In genomic region chr1:25034736-25035522, GRCh38 we compare ENCODE assay signal across 19 cellular contexts.
A peak's percentile ranks its signal among the peaks of the same experiment; 100 is the strongest.
DNase-seq lines count a peak whose midpoint lies in the region; ATAC-seq, FAIRE-seq and TF ChIP-seq lines count a peak whose summit lies in the region.
"Had no signal": no experiment of that assay in that cellular context is flagged by ENCODE, and none has a peak within 500 bp of the region (broad histone marks: within the 10 kb centered on the region; RNA-seq: fewer than 3 reads in every experiment).

No MANE protein-coding gene starts in this region.

- H3K4me1 Mint-ChIP-seq in natural killer cell (peaks cover 19 to 53% of the 10 kb centered on the region in 2 donors), T-helper 17 cell (peaks cover 39% of the 10 kb centered on the region), memory B cell (peaks cover 46% of the 10 kb centered on the region)
- peaks cover 21 to 61% of the 10 kb centered on the region in 2 donors for H3K4me1 Mint-ChIP-seq in natural killer cell treated with Interleukin-12 subunit alpha and Interleukin-12 subunit beta and Interleukin-15 and Interleukin-18, amount 100 ng/mL, for 72 hours (ENCODE audit: low read depth in 2 of 2)

- 79% methylated on average over 7 of the region's 14 CpGs for WGBS in suprapubic skin

- H3K27ac Mint-ChIP-seq in natural killer cell (no peak overlapping the region), T-helper 17 cell (peak overlapping the region; percentile 98), memory B cell (peak overlapping the region; percentile 94)
- H3K27ac Mint-ChIP-seq in natural killer cell treated with Interleukin-12 subunit alpha and Interleukin-12 subunit beta and Interleukin-15 and Interleukin-18, amount 100 ng/mL, for 72 hours = no peak overlapping the region

- intact Hi-C loops in natural killer cell (cut with micrococcal nuclease) (loop anchor here (5.0 kb wide), 1 partner anchor 43 kb away; no protein-coding TSS in a partner anchor), uterus (cut with DNase I; ENCODE audit: low total_unique reads) (no loop called here)

- H3K4me3 ChIP-seq in suprapubic skin (no peak overlapping the region), uterus (no peak overlapping the region)
- H3K4me3 ChIP-seq: ascending aorta, left ventricle myocardium inferior, PC-9, SK-N-MC had no signal

- no peak for ATAC-seq in natural killer cell
- no peak for ATAC-seq in natural killer cell treated with Interleukin-12 subunit alpha and Interleukin-12 subunit beta and Interleukin-15 and Interleukin-18, amount 100 ng/mL, for 72 hours
- ATAC-seq in T-helper 17 cell = no peak
- no peak for ATAC-seq in memory B cell (ENCODE audit: low read depth)
- ATAC-seq: foreskin keratinocyte had no signal

- H3K27ac ChIP-seq in suprapubic skin = no peak overlapping the region
- no peak overlapping the region for H3K27ac ChIP-seq in uterus
- H3K27ac ChIP-seq: ascending aorta, foreskin keratinocyte, left ventricle myocardium inferior, PC-9, SK-N-MC had no signal

- no peaks in the 10 kb centered on the region for H3K36me3 Mint-ChIP-seq in natural killer cell
- H3K36me3 Mint-ChIP-seq in natural killer cell treated with Interleukin-12 subunit alpha and Interleukin-12 subunit beta and Interleukin-15 and Interleukin-18, amount 100 ng/mL, for 72 hours = no peaks in the 10 kb centered on the region
- H3K36me3 Mint-ChIP-seq in T-helper 17 cell (ENCODE audit: low read depth) = no peaks in the 10 kb centered on the region
- H3K36me3 Mint-ChIP-seq in memory B cell = no peaks in the 10 kb centered on the region

- no peaks in the 10 kb centered on the region for H3K36me3 ChIP-seq in suprapubic skin
- H3K36me3 ChIP-seq in uterus = no peaks in the 10 kb centered on the region
- H3K36me3 ChIP-seq: ascending aorta, left ventricle myocardium inferior had no signal

- DNase-seq in natural killer cell (no peak), T-helper 17 cell (no peak), memory B cell (ENCODE audit: low spot score in 2 of 2) (no peak), urothelium cell line (ENCODE audit: low spot score) (no peak), T1000 (lab: John Stamatoyannopoulos, UW) (no peak), suprapubic skin (ENCODE audit: low spot score in 2 of 2) (no peak), uterus (no peak)
- DNase-seq in natural killer cell treated with Interleukin-12 subunit alpha and Interleukin-12 subunit beta and Interleukin-15 and Interleukin-18, amount 100 ng/mL, for 72 hours (ENCODE audit: low spot score) = no peak
- DNase-seq: activated CD4-positive, alpha-beta T cell treated with anti-CD3 and anti-CD28 coated beads, Interleukin-2, amount 50 U/mL, for 1 hour; Calu3; foreskin keratinocyte; NCI-H2107; NCI-H748 treated with DMSO at 0.1 percent for 48 hours; PC-9; stimulated activated CD4-positive, alpha-beta T cell treated with anti-CD3 and anti-CD28 coated beads, Interleukin-15, amount 100 ng/mL, for 24 hours had no signal

- TF ChIP-seq CTCF in natural killer cell (IDR thresholded peaks at IDR 0.05) = no peak
- no peak for TF ChIP-seq CTCF in suprapubic skin (IDR thresholded peaks at IDR 0.05)
- no peak for TF ChIP-seq CTCF in uterus (IDR thresholded peaks at IDR 0.05)

- H3K9me3 ChIP-seq in T-helper 17 cell (ENCODE audit: control insufficient read depth, low read length, poor library complexity, severe bottlenecking) = no peaks in the 10 kb centered on the region
- H3K9me3 ChIP-seq in suprapubic skin = no peaks in the 10 kb centered on the region
- no peaks in the 10 kb centered on the region for H3K9me3 ChIP-seq in uterus
- H3K9me3 ChIP-seq: ascending aorta, left ventricle myocardium inferior had no signal

- H3K27me3 Mint-ChIP-seq in natural killer cell (ENCODE audit: low read depth in 2 of 2) = peaks cover 0 to 2% of the 10 kb centered on the region in 2 donors
- no peaks in the 10 kb centered on the region for H3K27me3 Mint-ChIP-seq in natural killer cell treated with Interleukin-12 subunit alpha and Interleukin-12 subunit beta and Interleukin-15 and Interleukin-18, amount 100 ng/mL, for 72 hours
- H3K27me3 Mint-ChIP-seq in T-helper 17 cell = no peaks in the 10 kb centered on the region
- H3K27me3 Mint-ChIP-seq in memory B cell = no peaks in the 10 kb centered on the region

- TF ChIP-seq EP300 in suprapubic skin (IDR thresholded peaks at IDR 0.05) = no peak

- peak overlapping the region; percentile 19 for H3K4me3 Mint-ChIP-seq in natural killer cell
- H3K4me3 Mint-ChIP-seq in natural killer cell treated with Interleukin-12 subunit alpha and Interleukin-12 subunit beta and Interleukin-15 and Interleukin-18, amount 100 ng/mL, for 72 hours = no peak overlapping the region
- H3K4me3 Mint-ChIP-seq in T-helper 17 cell = no peak overlapping the region
- H3K4me3 Mint-ChIP-seq in memory B cell = no peak overlapping the region

- H3K4me1 ChIP-seq in suprapubic skin (peaks cover 11% of the 10 kb centered on the region), uterus (no peaks in the 10 kb centered on the region)
- H3K4me1 ChIP-seq: ascending aorta, left ventricle myocardium inferior had no signal

- FAIRE-seq in urothelium cell line (lab: Jason Lieb, UNC) = peak; percentile 66
- FAIRE-seq: endothelial cell of umbilical vein had no signal

- peaks cover 11% of the 10 kb centered on the region for H3K27me3 ChIP-seq in suprapubic skin
- H3K27me3 ChIP-seq in uterus = no peaks in the 10 kb centered on the region
- H3K27me3 ChIP-seq: ascending aorta had no signal

- no peak for TF ChIP-seq POLR2A in suprapubic skin (IDR thresholded peaks at IDR 0.05)
- TF ChIP-seq POLR2A in uterus (IDR thresholded peaks at IDR 0.05) = no peak

- H3K9me3 Mint-ChIP-seq in natural killer cell (no peaks in the 10 kb centered on the region), memory B cell (no peaks in the 10 kb centered on the region)
- no peaks in the 10 kb centered on the region for H3K9me3 Mint-ChIP-seq in natural killer cell treated with Interleukin-12 subunit alpha and Interleukin-12 subunit beta and Interleukin-15 and Interleukin-18, amount 100 ng/mL, for 72 hours

Comparison
In these comparisons a context has a peak if more than half of its experiments do, and no peak if none do; other contexts are left out.
1. H3K27ac Mint-ChIP-seq: peak in T-helper 17 cell (single experiment) and memory B cell (single experiment); none in natural killer cell (0 of 2) and natural killer cell treated with Interleukin-12 subunit alpha and Interleukin-12 subunit beta and Interleukin-15 and Interleukin-18, amount 100 ng/mL, for 72 hours (0 of 2).